19 cellular contexts compared by ENCODE assay signal in genomic region chr14:22896760-22897159, GRCh38.
"Had no signal": no experiment of that assay in that cellular context is flagged by ENCODE, and none has a peak within 500 bp of the region (broad histone marks: within the 10 kb centered on the region; RNA-seq: fewer than 3 reads in every experiment).

No MANE protein-coding gene starts in this region.

- H3K4me3 ChIP-seq: colonic mucosa, pancreas, sigmoid colon, thoracic aorta, upper lobe of right lung had no signal

- H3K27me3 Mint-ChIP-seq: activated CD4-positive, alpha-beta memory T cell treated with anti-CD3 and anti-CD28 coated beads, Interleukin-2, amount 10 ng/mL, durations not matched to agents 7 days and 5 days; activated CD8-positive, alpha-beta memory T cell treated with anti-CD3 and anti-CD28 coated beads, Interleukin-2, amount 10 ng/mL, durations not matched to agents 7 days and 5 days; activated naive CD8-positive, alpha-beta T cell treated with anti-CD3 and anti-CD28 coated beads for 36 hours; activated T-helper 17 cell treated with anti-CD3 and anti-CD28 coated beads, Interleukin-2, amount 50 U/mL, for 72 hours; naive thymus-derived CD8-positive, alpha-beta T cell had no signal

- ATAC-seq: activated CD8-positive, alpha-beta memory T cell treated with anti-CD3 and anti-CD28 coated beads, Interleukin-2, amount 10 ng/mL, durations not matched to agents 7 days and 5 days; activated T-helper 17 cell treated with anti-CD3 and anti-CD28 coated beads, Interleukin-2, amount 50 U/mL, for 72 hours; naive thymus-derived CD8-positive, alpha-beta T cell; pancreas; stimulated activated effector memory CD8-positive, alpha-beta T cell treated with anti-CD3 and anti-CD28 coated beads, Interleukin-12 subunit alpha, Interleukin-12 subunit beta, amount 100 ng/mL, for 72 hours; upper lobe of right lung had no signal

- H3K4me3 Mint-ChIP-seq: activated CD4-positive, alpha-beta memory T cell treated with anti-CD3 and anti-CD28 coated beads, Interleukin-2, amount 10 ng/mL, durations not matched to agents 7 days and 5 days; activated CD8-positive, alpha-beta memory T cell treated with anti-CD3 and anti-CD28 coated beads, Interleukin-2, amount 10 ng/mL, durations not matched to agents 7 days and 5 days; activated naive CD8-positive, alpha-beta T cell treated with anti-CD3 and anti-CD28 coated beads for 36 hours; activated T-helper 17 cell treated with anti-CD3 and anti-CD28 coated beads, Interleukin-2, amount 50 U/mL, for 72 hours; naive thymus-derived CD8-positive, alpha-beta T cell; stimulated activated effector memory CD8-positive, alpha-beta T cell treated with anti-CD3 and anti-CD28 coated beads, Interleukin-12 subunit alpha, Interleukin-12 subunit beta, amount 100 ng/mL, for 72 hours had no signal

- H3K27me3 ChIP-seq: colonic mucosa, pancreas, sigmoid colon, upper lobe of right lung had no signal

- H3K27ac Mint-ChIP-seq: activated CD4-positive, alpha-beta memory T cell treated with anti-CD3 and anti-CD28 coated beads, Interleukin-2, amount 10 ng/mL, durations not matched to agents 7 days and 5 days; activated CD8-positive, alpha-beta memory T cell treated with anti-CD3 and anti-CD28 coated beads, Interleukin-2, amount 10 ng/mL, durations not matched to agents 7 days and 5 days; activated naive CD8-positive, alpha-beta T cell treated with anti-CD3 and anti-CD28 coated beads for 36 hours; activated T-helper 17 cell treated with anti-CD3 and anti-CD28 coated beads, Interleukin-2, amount 50 U/mL, for 72 hours had no signal

- DNase-seq: activated CD4-positive, alpha-beta memory T cell treated with anti-CD3 and anti-CD28 coated beads, Interleukin-2, amount 10 ng/mL, durations not matched to agents 7 days and 5 days; activated CD4-positive, alpha-beta T cell treated with anti-CD3 and anti-CD28 coated beads for 48 hours; activated CD4-positive, CD25-positive, alpha-beta regulatory T cell; activated CD8-positive, alpha-beta memory T cell treated with anti-CD3 and anti-CD28 coated beads, Interleukin-2, amount 10 ng/mL, durations not matched to agents 7 days and 5 days; activated naive CD4-positive, alpha-beta T cell; activated naive CD8-positive, alpha-beta T cell treated with anti-CD3 and anti-CD28 coated beads for 36 hours; amniotic stem cell; central memory CD4-positive, alpha-beta T cell; colonic mucosa; naive thymus-derived CD8-positive, alpha-beta T cell; pancreas; sigmoid colon; stimulated activated CD4-positive, alpha-beta T cell treated with anti-CD3 and anti-CD28 coated beads, Interleukin-4, amount 100 ng/mL, for 24 hours; T-helper 9 cell; upper lobe of right lung had no signal

- H3K4me1 ChIP-seq: colonic mucosa, pancreas, upper lobe of right lung had no signal

- H3K27ac ChIP-seq: colonic mucosa, pancreas, thoracic aorta, upper lobe of right lung had no signal

- H3K9me3 Mint-ChIP-seq: activated CD4-positive, alpha-beta memory T cell treated with anti-CD3 and anti-CD28 coated beads, Interleukin-2, amount 10 ng/mL, durations not matched to agents 7 days and 5 days; activated naive CD8-positive, alpha-beta T cell treated with anti-CD3 and anti-CD28 coated beads for 36 hours; activated T-helper 17 cell treated with anti-CD3 and anti-CD28 coated beads, Interleukin-2, amount 50 U/mL, for 72 hours; brain; naive thymus-derived CD8-positive, alpha-beta T cell; stimulated activated effector memory CD8-positive, alpha-beta T cell treated with anti-CD3 and anti-CD28 coated beads, Interleukin-12 subunit alpha, Interleukin-12 subunit beta, amount 100 ng/mL, for 72 hours had no signal

- H3K9me3 ChIP-seq: colonic mucosa, pancreas, sigmoid colon, thoracic aorta, upper lobe of right lung had no signal
